ENCODE assay signal across 28 cellular contexts in genomic region chr15:63060699-63061098, GRCh38. TPM values are rescaled to one million over a fixed set of nuclear protein-coding genes. Genes with fewer than 3 reads are reported as not detected.
A peak's percentile ranks its signal among the peaks of the same experiment; 100 is the strongest.
DNase-seq lines count a peak whose midpoint lies in the region; ATAC-seq, FAIRE-seq and TF ChIP-seq lines count a peak whose summit lies in the region.
"Had no signal": no experiment of that assay in that cellular context is flagged by ENCODE, and none has a peak within 500 bp of the region (broad histone marks: within the 10 kb centered on the region; RNA-seq: fewer than 3 reads in every experiment).

No MANE protein-coding gene starts in this region.

- H3K9me3 Mint-ChIP-seq in HFFc6 (peaks cover 17% of the 10 kb centered on the region), progenitor cell of endocrine pancreas (ENCODE audit: low read depth) (no peaks in the 10 kb centered on the region)
- H3K9me3 Mint-ChIP-seq: activated T-cell treated with anti-CD3 and anti-CD28 coated beads, Interleukin-2, amount 50 U/mL, for 24 hours; endodermal cell; stimulated activated effector memory CD8-positive, alpha-beta T cell treated with anti-CD3 and anti-CD28 coated beads, Interleukin-12 subunit alpha, Interleukin-12 subunit beta, amount 100 ng/mL, for 72 hours had no signal

- TF ChIP-seq CTCF in BE2C (IDR thresholded peaks at IDR 0.05; ENCODE audit: low read depth, low read length), result no peak
- TF ChIP-seq CTCF in HFFc6 (IDR thresholded peaks at IDR 0.05), result no peak
- no peak for TF ChIP-seq CTCF in progenitor cell of endocrine pancreas (IDR thresholded peaks at IDR 0.05; ENCODE audit: unreplicated experiment)
- TF ChIP-seq CTCF in ovary (IDR thresholded peaks at IDR 0.05), result no peak

- no peak for FAIRE-seq in small intestine (lab: Jason Lieb, UNC)
- FAIRE-seq: HTR-8/SVneo, kidney, urothelium cell line had no signal

- peaks cover 46% of the 10 kb centered on the region for H3K27me3 Mint-ChIP-seq in HFFc6 (ENCODE audit: insufficient read depth)
- H3K27me3 Mint-ChIP-seq in progenitor cell of endocrine pancreas, result no peaks in the 10 kb centered on the region
- H3K27me3 Mint-ChIP-seq: activated T-cell treated with anti-CD3 and anti-CD28 coated beads, Interleukin-2, amount 50 U/mL, for 24 hours had no signal

- H3K4me1 Mint-ChIP-seq in HFFc6 (ENCODE audit: low read depth) (peaks cover 89% of the 10 kb centered on the region), progenitor cell of endocrine pancreas (ENCODE audit: low read depth) (peaks cover under 1% of the 10 kb centered on the region)
- H3K4me1 Mint-ChIP-seq: stimulated activated effector memory CD8-positive, alpha-beta T cell treated with anti-CD3 and anti-CD28 coated beads, Interleukin-12 subunit alpha, Interleukin-12 subunit beta, amount 100 ng/mL, for 72 hours had no signal

- peaks cover 45% of the 10 kb centered on the region for H3K4me1 ChIP-seq in BE2C
- peaks cover 3 to 4% of the 10 kb centered on the region in 2 donors for H3K4me1 ChIP-seq in small intestine (ENCODE audit: control insufficient read depth in 2 of 2, insufficient read depth in 1 of 2, low read depth in 1 of 2, low read length in 1 of 2)
- H3K4me1 ChIP-seq in ovary (ENCODE audit: insufficient read depth), result peaks cover 13% of the 10 kb centered on the region

- no peak for TF ChIP-seq POLR2A in ovary (IDR thresholded peaks at IDR 0.05)

- 71 to 89% (median 83%) methylated on average over 10 of the region's 10 CpGs for WGBS in small intestine, 3 donors
- 77 to 82% (median 78%) methylated on average over 10 of the region's 10 CpGs for WGBS in ovary, 3 donors

- DNase-seq in BE2C (peak; percentile 51), HFFc6 (no peak), left ventricle myocardium superior (peak; percentile 50), progenitor cell of endocrine pancreas (ENCODE audit: low spot score, unreplicated experiment) (no peak), small intestine (no peak), DMS79 treated with DMSO at 0.1 percent for 48 hours (lab: John Stamatoyannopoulos, UW) (no peak), ovary (no peak)
- DNase-seq: activated CD4-positive, alpha-beta T cell treated with anti-CD3 and anti-CD28 coated beads for 48 hours; activated naive CD4-positive, alpha-beta T cell treated with Interleukin-2 at 50 U/mL for 16 hours; activated T-cell treated with anti-CD3 and anti-CD28 coated beads, Interleukin-2, amount 50 U/mL, for 24 hours; amniotic stem cell; endodermal cell; GDM1; kidney; MV-4-11; NCI-H146; NCI-H2171; NCI-H69; spleen; stimulated activated CD4-positive, alpha-beta T cell treated with anti-CD3 and anti-CD28 coated beads, Interleukin-2, amount 100 ng/mL, for 48 hours; T-helper 2 cell had no signal

- H3K9me3 ChIP-seq in BE2C, result no peaks in the 10 kb centered on the region
- no peaks in the 10 kb centered on the region for H3K9me3 ChIP-seq in small intestine (ENCODE audit: control insufficient read depth, low read depth)
- H3K9me3 ChIP-seq in ovary, result no peaks in the 10 kb centered on the region
- H3K9me3 ChIP-seq: spleen had no signal

- H3K36me3 Mint-ChIP-seq in HFFc6 (ENCODE audit: low read depth) (peaks cover 86% of the 10 kb centered on the region), progenitor cell of endocrine pancreas (ENCODE audit: insufficient read depth) (peaks cover 36% of the 10 kb centered on the region)

- intact Hi-C loops in left ventricle myocardium superior (cut with micrococcal nuclease) (no loop called here), ovary (cut with DNase I) (no loop called here)

- H3K36me3 ChIP-seq in BE2C (peaks cover 97% of the 10 kb centered on the region), small intestine (ENCODE audit: control insufficient read depth in 2 of 2, insufficient read depth in 2 of 2, low read length in 2 of 2) (peaks cover 32 to 42% of the 10 kb centered on the region in 2 donors), ovary (no peaks in the 10 kb centered on the region)

- H3K27me3 ChIP-seq in BE2C (no peaks in the 10 kb centered on the region), small intestine (ENCODE audit: control insufficient read depth in 2 of 2, insufficient read depth in 2 of 2, low read length in 2 of 2) (no peaks in the 10 kb centered on the region), ovary (no peaks in the 10 kb centered on the region)
- H3K27me3 ChIP-seq: spleen had no signal

- H3K4me3 Mint-ChIP-seq in HFFc6 (peak overlapping the region; percentile 40; the same call in 1 of the 2 replicates), progenitor cell of endocrine pancreas (ENCODE audit: low read depth) (no peak overlapping the region)
- H3K4me3 Mint-ChIP-seq: activated T-cell treated with anti-CD3 and anti-CD28 coated beads, Interleukin-2, amount 50 U/mL, for 24 hours; endodermal cell; stimulated activated effector memory CD8-positive, alpha-beta T cell treated with anti-CD3 and anti-CD28 coated beads, Interleukin-12 subunit alpha, Interleukin-12 subunit beta, amount 100 ng/mL, for 72 hours had no signal

- H3K27ac Mint-ChIP-seq in HFFc6 (peak overlapping the region; percentile 88), progenitor cell of endocrine pancreas (peak overlapping the region; percentile 49)
- H3K27ac Mint-ChIP-seq: activated T-cell treated with anti-CD3 and anti-CD28 coated beads, Interleukin-2, amount 50 U/mL, for 24 hours; endodermal cell; stimulated activated effector memory CD8-positive, alpha-beta T cell treated with anti-CD3 and anti-CD28 coated beads, Interleukin-12 subunit alpha, Interleukin-12 subunit beta, amount 100 ng/mL, for 72 hours had no signal

- H3K27ac ChIP-seq in small intestine (ENCODE audit: low read depth in 1 of 2, low read length in 1 of 2) (no peak overlapping the region), ovary (no peak overlapping the region)
- H3K27ac ChIP-seq: C4-2B, KMS-11 had no signal

- TF ChIP-seq EP300 in ovary (IDR thresholded peaks at IDR 0.05), result no peak

- ATAC-seq in left ventricle myocardium superior, result peak; percentile 14
- no peak for ATAC-seq in GM18498 (IDR thresholded peaks at IDR 0.05; ENCODE audit: unreplicated experiment)
- ATAC-seq: stimulated activated effector memory CD8-positive, alpha-beta T cell treated with anti-CD3 and anti-CD28 coated beads, Interleukin-12 subunit alpha, Interleukin-12 subunit beta, amount 100 ng/mL, for 72 hours had no signal

- no peak overlapping the region for H3K4me3 ChIP-seq in BE2C (ENCODE audit: low read depth, low read length)
- no peak overlapping the region for H3K4me3 ChIP-seq in small intestine (ENCODE audit: low read depth in 1 of 2, low read length in 2 of 2)
- H3K4me3 ChIP-seq in ovary, result no peak overlapping the region
- H3K4me3 ChIP-seq: lung, spleen had no signal

RNA-seq across cellular contexts. Expression of gene TPM1, which starts 18.2 kb away (rescaled TPM):
- polyA plus RNA-seq in BE2C (2012; ENCODE audit: insufficient read depth, insufficient read length, low read depth), result 148 TPM
- 1,000 to 10,000 TPM; 1,264 to 1,620 (median 1,342) TPM for total RNA-seq in HFFc6 (2021; fragmentation: NEBNext Ultra II Directional; extraction: Animal tissue kit (Norgen Biotek cat#: 25700))
- 14,056 TPM for total RNA-seq in left ventricle myocardium superior
- total RNA-seq in progenitor cell of endocrine pancreas, result 284 and 300 TPM in 2 replicates
- polyA plus RNA-seq in small intestine, result 100 to 1,000 TPM; 353 to 542 (median 411) TPM
- total RNA-seq in ovary, result 100 to 1,000 TPM; 204 to 695 (median 319) TPM
- polyA plus RNA-seq in ovary, result 100 to 1,000 TPM; 332 to 676 TPM

Comparison
In these comparisons a context has a peak if more than half of its experiments do, and no peak if none do; other contexts are left out.
1. DNase-seq: peak in BE2C (single experiment) and left ventricle myocardium superior (single experiment); none in HFFc6 (single experiment), progenitor cell of endocrine pancreas (single experiment), small intestine (single experiment), DMS79 treated with DMSO at 0.1 percent for 48 hours (single experiment) and ovary (0 of 5).